ENCODE assay signal across 8 cellular contexts in the genomic region with DNA sequence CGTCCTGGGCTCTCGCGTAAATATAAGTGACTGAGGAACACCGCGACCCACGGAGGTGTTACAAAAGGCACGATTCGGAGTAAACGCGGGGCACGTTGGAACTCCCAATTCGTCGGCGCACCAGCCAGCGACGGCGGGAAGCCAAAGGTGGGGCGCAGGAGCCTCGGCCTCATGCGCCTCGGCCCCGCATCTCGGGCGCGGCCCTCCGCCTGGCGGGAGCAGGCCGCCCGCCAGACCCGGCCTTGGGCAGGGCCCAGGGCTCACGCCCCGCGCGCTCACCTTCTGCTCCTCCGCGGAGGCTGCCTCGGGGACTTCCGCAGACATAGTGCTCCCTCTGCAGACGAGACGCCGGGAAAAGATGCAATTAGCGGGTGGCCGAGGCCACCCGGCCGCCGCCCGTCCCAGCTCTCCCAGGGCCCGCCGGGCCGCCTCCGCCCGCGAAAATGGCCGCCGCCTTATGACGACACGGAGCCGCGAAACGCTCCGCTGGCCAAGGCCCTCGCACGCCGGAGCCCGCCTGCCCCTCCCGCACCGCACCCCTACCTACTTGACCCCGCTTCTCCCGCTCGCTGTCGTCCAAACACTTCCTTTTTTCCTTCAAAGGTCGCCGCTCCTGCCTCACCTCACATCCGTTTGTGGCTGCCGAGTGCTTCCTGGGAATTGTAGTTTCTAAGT. TPM values are rescaled to one million over a fixed set of nuclear protein-coding genes. Genes with fewer than 3 reads are reported as not detected.
DNase-seq lines count a peak whose midpoint lies in the region; ATAC-seq and TF ChIP-seq lines count a peak whose summit lies in the region.

A gene with protein sequence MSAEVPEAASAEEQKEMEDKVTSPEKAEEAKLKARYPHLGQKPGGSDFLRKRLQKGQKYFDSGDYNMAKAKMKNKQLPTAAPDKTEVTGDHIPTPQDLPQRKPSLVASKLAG (minus strand): TSS at position 462 of the 675 bp plus-strand sequence. CDS start 138 bp downstream, at position 324.

- peak within 1 kb of the TSS; percentile 87 for H3K4me3 Mint-ChIP-seq in chondrocyte (ENCODE audit: unreplicated experiment)

- peaks cover 2% of the 10 kb centered on the region for H3K36me3 Mint-ChIP-seq in chondrocyte (ENCODE audit: low read depth)

- peaks cover 3% of the 10 kb centered on the region for H3K9me3 Mint-ChIP-seq in chondrocyte (ENCODE audit: low read depth)

- ATAC-seq in GM19043 (IDR thresholded peaks at IDR 0.05; ENCODE audit: low read depth, unreplicated experiment) (peak; percentile 60), HG03378 (IDR thresholded peaks at IDR 0.05; ENCODE audit: unreplicated experiment) (peak; percentile 70)

- TF ChIP-seq CTCF in chondrocyte (IDR thresholded peaks at IDR 0.05), result peak; percentile 64

- peaks cover 38% of the 10 kb centered on the region for H3K4me1 Mint-ChIP-seq in chondrocyte (ENCODE audit: low read depth)

- peak within 1 kb of the TSS; percentile 100 for H3K27ac Mint-ChIP-seq in chondrocyte (ENCODE audit: unreplicated experiment)

- DNase-seq in AG20443 (ENCODE audit: low spot score), result peak; percentile 93
- DNase-seq in NCI-H446 treated with DMSO at 0.1 percent for 48 hours (lab: John Stamatoyannopoulos, UW), result peak; percentile 88
- peak; percentile 59 to 76 for DNase-seq in activated CD4-positive, alpha-beta T cell treated with anti-CD3 and anti-CD28 coated beads for 24 hours (ENCODE audit: low read depth in 2 of 2)
- peak; percentile 95 for DNase-seq in chondrocyte (ENCODE audit: low spot score)
- DNase-seq in kidney glomerular epithelial cell (lab: John Stamatoyannopoulos, UW), result peak; percentile 86
- DNase-seq in stimulated activated CD4-positive, alpha-beta T cell treated with anti-CD3 and anti-CD28 coated beads, Interleukin-1b, Interleukin-23, amount 100 ng/mL, for 24 hours (ENCODE audit: low read depth in 4 of 4, low spot score in 1 of 4), result peak; percentile 57 to 79 (median 68)

- H3K27me3 Mint-ChIP-seq in chondrocyte (ENCODE audit: low read depth), result no peaks in the 10 kb centered on the region

RNA-seq across cellular contexts. Expression of the gene that starts here (rescaled TPM):
- total RNA-seq in chondrocyte, result 160 to 179 TPM (median 166 TPM) in 3 replicates

Comparison
In these comparisons a context has a peak if more than half of its experiments do, and no peak if none do; other contexts are left out.
1. Peak in every context shown above with its lines: DNase-seq and ATAC-seq.